12 cellular contexts compared by ENCODE assay signal in genomic region chr14:29442720-29443119, GRCh38.
A peak's percentile ranks its signal among the peaks of the same experiment; 100 is the strongest.
DNase-seq lines count a peak whose midpoint lies in the region; ATAC-seq, FAIRE-seq and TF ChIP-seq lines count a peak whose summit lies in the region.
"Had no signal": no experiment of that assay in that cellular context is flagged by ENCODE, and none has a peak within 500 bp of the region (broad histone marks: within the 10 kb centered on the region; RNA-seq: fewer than 3 reads in every experiment).

No MANE protein-coding gene starts in this region.

- ATAC-seq in RWPE2 (ENCODE audit: low read depth) (peak; percentile 91), upper lobe of left lung (ENCODE audit: low FRiP score in 2 of 2) (no peak)
- ATAC-seq: naive thymus-derived CD4-positive, alpha-beta T cell had no signal

- H3K79me2 ChIP-seq in smooth muscle cell (ENCODE audit: low read depth): no peaks in the 10 kb centered on the region

- WGBS in smooth muscle cell (ENCODE audit: low lambda C conversion rate): 40% methylated on average over 2 of the region's 2 CpGs
- 70 to 76% methylated on average over 2 of the region's 2 CpGs for WGBS in upper lobe of left lung, 2 donors

- TF ChIP-seq POLR2A in upper lobe of left lung (IDR thresholded peaks at IDR 0.05): no peak

- H3K27me3 ChIP-seq in RWPE2 (ENCODE audit: insufficient read depth, poor library complexity, severe bottlenecking) (peaks cover 7% of the 10 kb centered on the region), smooth muscle cell (ENCODE audit: low read depth) (no peaks in the 10 kb centered on the region), upper lobe of left lung (no peaks in the 10 kb centered on the region)

- H3K4me1 ChIP-seq in RWPE2 (ENCODE audit: insufficient read depth, poor library complexity, severe bottlenecking): peaks cover 9% of the 10 kb centered on the region
- peaks cover 5% of the 10 kb centered on the region for H3K4me1 ChIP-seq in smooth muscle cell (ENCODE audit: low read depth)
- H3K4me1 ChIP-seq in upper lobe of left lung: no peaks in the 10 kb centered on the region

- no peaks in the 10 kb centered on the region for H4K20me1 ChIP-seq in smooth muscle cell (ENCODE audit: low read depth)

- H3K4me3 ChIP-seq in RWPE2 (ENCODE audit: severe bottlenecking): no peak overlapping the region
- no peak overlapping the region for H3K4me3 ChIP-seq in fibroblast of pulmonary artery (replicated peaks; ENCODE audit: low read depth, low read length)
- no peak overlapping the region for H3K4me3 ChIP-seq in smooth muscle cell
- no peak overlapping the region for H3K4me3 ChIP-seq in upper lobe of left lung

- no peaks in the 10 kb centered on the region for H3F3A ChIP-seq in smooth muscle cell (ENCODE audit: low read depth)

- H2AFZ ChIP-seq in smooth muscle cell (ENCODE audit: low read depth): no peak overlapping the region

- peak overlapping the region; percentile 31 for H3K4me2 ChIP-seq in smooth muscle cell

- DNase-seq in H4 (ENCODE audit: low spot score) (peak; percentile 55), RWPE2 (ENCODE audit: low spot score) (no peak), fibroblast of pulmonary artery (ENCODE audit: low read depth) (peak; percentile 65), smooth muscle cell (lab: John Stamatoyannopoulos, UW; ENCODE audit: unreplicated experiment) (no peak), frontal cortex (ENCODE audit: low spot score in 2 of 2) (no peak), upper lobe of left lung (no peak), cardiac septum (ENCODE audit: low spot score) (no peak)
- DNase-seq: DMS79 treated with DMSO at 0.1 percent for 48 hours; effector memory CD4-positive, alpha-beta T cell; naive thymus-derived CD4-positive, alpha-beta T cell; NCI-H1105 treated with DMSO at 0.1 percent for 48 hours; T-helper 2 cell had no signal

- no peak for TF ChIP-seq EP300 in upper lobe of left lung (IDR thresholded peaks at IDR 0.05)

- TF ChIP-seq CTCF in RWPE2 (IDR thresholded peaks at IDR 0.05; ENCODE audit: poor library complexity, severe bottlenecking) (no peak), fibroblast of pulmonary artery (IDR thresholded peaks at IDR 0.05; ENCODE audit: low read length, missing control alignments) (no peak), smooth muscle cell (IDR thresholded peaks at IDR 0.05; ENCODE audit: borderline replicate concordance, insufficient read depth, poor library complexity, severe bottlenecking) (no peak), upper lobe of left lung (IDR thresholded peaks at IDR 0.05) (no peak)

- H3K27ac ChIP-seq in RWPE2 (ENCODE audit: poor library complexity, severe bottlenecking) (no peak overlapping the region), smooth muscle cell (ENCODE audit: low read depth) (no peak overlapping the region), upper lobe of left lung (no peak overlapping the region)

- FAIRE-seq in frontal cortex (lab: Jason Lieb, UNC): no peak

- H3K36me3 ChIP-seq in RWPE2 (ENCODE audit: low read depth): no peaks in the 10 kb centered on the region
- no peaks in the 10 kb centered on the region for H3K36me3 ChIP-seq in smooth muscle cell (ENCODE audit: low read depth)
- no peaks in the 10 kb centered on the region for H3K36me3 ChIP-seq in upper lobe of left lung

- intact Hi-C loops in cardiac septum (cut with DNase I): no loop called here

- H3K9me3 ChIP-seq in RWPE2 (ENCODE audit: severe bottlenecking) (no peaks in the 10 kb centered on the region), smooth muscle cell (replicated peaks; ENCODE audit: low read depth) (no peaks in the 10 kb centered on the region), upper lobe of left lung (no peaks in the 10 kb centered on the region)

- H3K9ac ChIP-seq in smooth muscle cell (ENCODE audit: low read depth): no peak overlapping the region

Comparison
In these comparisons a context has a peak if more than half of its experiments do, and no peak if none do; other contexts are left out.
1. DNase-seq: peak in H4 (single experiment) and fibroblast of pulmonary artery (single experiment); none in RWPE2 (single experiment), smooth muscle cell (single experiment), frontal cortex (0 of 2), upper lobe of left lung (0 of 2) and cardiac septum (single experiment).